In the genomic region with DNA sequence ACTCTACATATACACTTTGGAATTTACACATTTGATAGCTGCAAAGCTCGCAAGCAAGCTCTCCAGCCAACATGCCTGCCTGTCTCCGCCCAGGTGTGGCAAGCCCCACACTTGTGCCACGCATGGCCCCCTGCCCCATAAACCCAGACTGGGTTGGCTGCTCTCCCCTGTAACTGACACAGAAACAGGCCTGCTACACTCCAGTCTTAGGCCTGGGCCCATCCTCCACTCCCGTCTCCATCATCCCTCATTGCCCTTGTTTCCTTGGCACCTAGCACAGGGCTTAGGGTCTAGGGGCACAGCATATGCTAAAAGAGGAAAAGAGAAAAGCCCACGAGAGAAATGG, we compare ENCODE assay signal across 21 cellular contexts. TPM values are rescaled to one million over a fixed set of nuclear protein-coding genes. Genes with fewer than 3 reads are reported as not detected.
A peak's percentile ranks its signal among the peaks of the same experiment; 100 is the strongest.
DNase-seq lines count a peak whose midpoint lies in the region; ATAC-seq and TF ChIP-seq lines count a peak whose summit lies in the region.
"Had no signal": no experiment of that assay in that cellular context is flagged by ENCODE, and none has a peak within 500 bp of the region (broad histone marks: within the 10 kb centered on the region; RNA-seq: fewer than 3 reads in every experiment).

No MANE protein-coding gene starts in this region.

- intact Hi-C loops in activated CD4-positive, alpha-beta T cell treated with anti-CD3 and anti-CD28 coated beads for 36 hours (cut with DNase I, micrococcal nuclease): no loop called here
- intact Hi-C loops in dorsolateral prefrontal cortex (cut with DNase I): no loop called here

- peak overlapping the region; percentile 3 for H3K27ac Mint-ChIP-seq in activated CD4-positive, alpha-beta T cell treated with anti-CD3 and anti-CD28 coated beads for 36 hours
- H3K27ac Mint-ChIP-seq in activated CD4-positive, alpha-beta T cell treated with anti-CD3 and anti-CD28 coated beads, Interleukin-2, amount 10 ng/mL, durations not matched to agents 7 days and 5 days: no peak overlapping the region
- H3K27ac Mint-ChIP-seq: activated CD4-positive, alpha-beta memory T cell treated with anti-CD3 and anti-CD28 coated beads, Interleukin-2, amount 10 ng/mL, durations not matched to agents 7 days and 5 days; natural killer cell had no signal

- no peaks in the 10 kb centered on the region for H3K36me3 ChIP-seq in gastroesophageal sphincter
- no peaks in the 10 kb centered on the region for H3K36me3 ChIP-seq in muscle layer of duodenum (ENCODE audit: control insufficient read depth in 1 of 2, insufficient read depth in 2 of 2, low read length in 2 of 2)

- H3K4me3 ChIP-seq in gastroesophageal sphincter: no peak overlapping the region
- H3K4me3 ChIP-seq in muscle layer of duodenum (ENCODE audit: low read depth in 1 of 2, low read length in 2 of 2): no peak overlapping the region
- H3K4me3 ChIP-seq in dorsolateral prefrontal cortex: no peak overlapping the region
- H3K4me3 ChIP-seq: ascending aorta had no signal

- H3K27me3 ChIP-seq in gastroesophageal sphincter (no peaks in the 10 kb centered on the region), muscle layer of duodenum (ENCODE audit: low read depth, low read length) (no peaks in the 10 kb centered on the region), dorsolateral prefrontal cortex (no peaks in the 10 kb centered on the region)
- H3K27me3 ChIP-seq: ascending aorta had no signal

- H3K9me3 ChIP-seq in gastroesophageal sphincter: no peaks in the 10 kb centered on the region
- H3K9me3 ChIP-seq in muscle layer of duodenum (ENCODE audit: control insufficient read depth in 1 of 2, low read length in 2 of 2): no peaks in the 10 kb centered on the region
- H3K9me3 ChIP-seq: ascending aorta had no signal

- peak overlapping the region in 3 of 4 donors; percentile 5 to 32 (median 15) for H3K27ac ChIP-seq in gastroesophageal sphincter
- peak overlapping the region; percentile 4 for H3K27ac ChIP-seq in muscle layer of duodenum (ENCODE audit: low read length)
- H3K27ac ChIP-seq in substantia nigra (ENCODE audit: low read depth, low read length, poor library complexity, severe bottlenecking): peak overlapping the region; percentile 49
- H3K27ac ChIP-seq in dorsolateral prefrontal cortex: peak overlapping the region in 18 of 59 donors; percentile 3 to 72 (median 32)
- H3K27ac ChIP-seq: 22Rv1, ascending aorta had no signal

- peaks cover 2 to 90% (median 23%) of the 10 kb centered on the region in 3 donors for H3K4me1 ChIP-seq in gastroesophageal sphincter
- peaks cover 7 to 18% of the 10 kb centered on the region in 2 donors for H3K4me1 ChIP-seq in muscle layer of duodenum (ENCODE audit: control insufficient read depth in 1 of 2, insufficient read depth in 2 of 2, low read length in 2 of 2)

- H3K4me1 Mint-ChIP-seq in activated CD4-positive, alpha-beta T cell treated with anti-CD3 and anti-CD28 coated beads for 36 hours: peaks cover 37% of the 10 kb centered on the region
- peaks cover 5% of the 10 kb centered on the region for H3K4me1 Mint-ChIP-seq in activated CD4-positive, alpha-beta T cell treated with anti-CD3 and anti-CD28 coated beads, Interleukin-2, amount 10 ng/mL, durations not matched to agents 7 days and 5 days

- no peak for DNase-seq in activated CD4-positive, alpha-beta T cell treated with anti-CD3 and anti-CD28 coated beads for 36 hours
- no peak for DNase-seq in activated CD4-positive, alpha-beta T cell treated with anti-CD3 and anti-CD28 coated beads, Interleukin-2, amount 10 ng/mL, durations not matched to agents 7 days and 5 days
- DNase-seq in substantia nigra (lab: John Stamatoyannopoulos, UW) (no peak), NCI-H146 treated with DMSO at 0.1 percent for 48 hours (lab: John Stamatoyannopoulos, UW; ENCODE audit: unreplicated experiment) (no peak), dorsolateral prefrontal cortex (no peak)
- DNase-seq: activated CD4-positive, alpha-beta memory T cell treated with anti-CD3 and anti-CD28 coated beads, Interleukin-2, amount 10 ng/mL, durations not matched to agents 7 days and 5 days; activated CD4-positive, CD25-positive, alpha-beta regulatory T cell; activated naive CD4-positive, alpha-beta T cell; effector CD8-positive, alpha-beta T cell; natural killer cell; NCI-H187; NCI-H2227 treated with DMSO at 0.1 percent for 48 hours; posterior cingulate gyrus; stimulated activated CD4-positive, alpha-beta T cell treated with anti-CD3 and anti-CD28 coated beads, Interleukin-2, amount 100 ng/mL, for 24 hours; stimulated activated naive B cell treated with anti-CD40 and anti-IgM and Interleukin-4, amounts not matched to agents 10 μg/mL and 1 μg/mL and 100 μg/mL, for 72 hours had no signal

- H3K4me3 Mint-ChIP-seq in activated CD4-positive, alpha-beta T cell treated with anti-CD3 and anti-CD28 coated beads for 36 hours: no peak overlapping the region
- H3K4me3 Mint-ChIP-seq in activated CD4-positive, alpha-beta T cell treated with anti-CD3 and anti-CD28 coated beads, Interleukin-2, amount 10 ng/mL, durations not matched to agents 7 days and 5 days: no peak overlapping the region
- H3K4me3 Mint-ChIP-seq: activated CD4-positive, alpha-beta memory T cell treated with anti-CD3 and anti-CD28 coated beads, Interleukin-2, amount 10 ng/mL, durations not matched to agents 7 days and 5 days; natural killer cell; stimulated activated naive B cell treated with anti-CD40 and anti-IgM and Interleukin-4, amounts not matched to agents 10 μg/mL and 1 μg/mL and 100 μg/mL, for 72 hours had no signal

- no peak for TF ChIP-seq POLR2A in gastroesophageal sphincter (IDR thresholded peaks at IDR 0.05)

- ATAC-seq in activated CD4-positive, alpha-beta T cell treated with anti-CD3 and anti-CD28 coated beads for 36 hours: no peak
- ATAC-seq in gastroesophageal sphincter (no peak), GM18907 (IDR thresholded peaks at IDR 0.05; ENCODE audit: unreplicated experiment) (no peak)
- ATAC-seq: esophagus mucosa had no signal

- 60 to 89% methylated on average over 2 to 5 of the region's 5 CpGs for WGBS in gastroesophageal sphincter (ENCODE audit: low coverage in 1 of 2), 2 donors

- H3K27me3 Mint-ChIP-seq in activated CD4-positive, alpha-beta T cell treated with anti-CD3 and anti-CD28 coated beads for 36 hours: no peaks in the 10 kb centered on the region
- H3K27me3 Mint-ChIP-seq in activated CD4-positive, alpha-beta T cell treated with anti-CD3 and anti-CD28 coated beads, Interleukin-2, amount 10 ng/mL, durations not matched to agents 7 days and 5 days: no peaks in the 10 kb centered on the region
- H3K27me3 Mint-ChIP-seq: activated CD4-positive, alpha-beta memory T cell treated with anti-CD3 and anti-CD28 coated beads, Interleukin-2, amount 10 ng/mL, durations not matched to agents 7 days and 5 days; stimulated activated naive B cell treated with anti-CD40 and anti-IgM and Interleukin-4, amounts not matched to agents 10 μg/mL and 1 μg/mL and 100 μg/mL, for 72 hours had no signal

- TF ChIP-seq EP300 in gastroesophageal sphincter (IDR thresholded peaks at IDR 0.05): no peak

- POLR2A ChIA-PET in activated CD4-positive, alpha-beta T cell treated with anti-CD3 and anti-CD28 coated beads for 36 hours (lab: Charles Lee): no interaction called here
- POLR2A ChIA-PET in activated CD4-positive, alpha-beta T cell treated with anti-CD3 and anti-CD28 coated beads, Interleukin-2, amount 10 ng/mL, durations not matched to agents 7 days and 5 days (lab: Charles Lee): no interaction called here

- peaks cover 2% of the 10 kb centered on the region for H3K9me3 Mint-ChIP-seq in activated CD4-positive, alpha-beta T cell treated with anti-CD3 and anti-CD28 coated beads for 36 hours (ENCODE audit: low read depth)
- H3K9me3 Mint-ChIP-seq in activated CD4-positive, alpha-beta T cell treated with anti-CD3 and anti-CD28 coated beads, Interleukin-2, amount 10 ng/mL, durations not matched to agents 7 days and 5 days: peaks cover 3% of the 10 kb centered on the region
- H3K9me3 Mint-ChIP-seq: natural killer cell; stimulated activated naive B cell treated with anti-CD40 and anti-IgM and Interleukin-4, amounts not matched to agents 10 μg/mL and 1 μg/mL and 100 μg/mL, for 72 hours had no signal

- no peak for TF ChIP-seq CTCF in gastroesophageal sphincter (IDR thresholded peaks at IDR 0.05)
- no peak for TF ChIP-seq CTCF in dorsolateral prefrontal cortex (IDR thresholded peaks at IDR 0.05 in 54 of 56, conservative IDR thresholded peaks at IDR 0.05 in 2 of 56; ENCODE audit: low read depth in 1 of 56, partially characterized antibody in 56 of 56)

- CTCF ChIA-PET in activated CD4-positive, alpha-beta T cell treated with anti-CD3 and anti-CD28 coated beads for 36 hours (lab: Charles Lee): interaction anchor here (0.6 to 1.6 kb wide), 2 partner anchors 8 to 14 kb away, joined by 4 to 7 read pairs; no protein-coding TSS in a partner anchor
- CTCF ChIA-PET in activated CD4-positive, alpha-beta T cell treated with anti-CD3 and anti-CD28 coated beads, Interleukin-2, amount 10 ng/mL, durations not matched to agents 7 days and 5 days (lab: Charles Lee): interaction anchor here (0.6 to 0.7 kb wide), 2 partner anchors 26 to 53 kb away, joined by 3 read pairs; no protein-coding TSS in a partner anchor

- H3K36me3 Mint-ChIP-seq in activated CD4-positive, alpha-beta T cell treated with anti-CD3 and anti-CD28 coated beads for 36 hours (ENCODE audit: low read depth): peaks cover 9% of the 10 kb centered on the region
- peaks cover 14% of the 10 kb centered on the region for H3K36me3 Mint-ChIP-seq in activated CD4-positive, alpha-beta T cell treated with anti-CD3 and anti-CD28 coated beads, Interleukin-2, amount 10 ng/mL, durations not matched to agents 7 days and 5 days (ENCODE audit: low read depth)
- H3K36me3 Mint-ChIP-seq: natural killer cell had no signal

RNA-seq across cellular contexts. Expression of a gene that starts 41.4 kb away (rescaled TPM):
- 10 to 100 TPM; 27.9 to 28.1 TPM for total RNA-seq in activated CD4-positive, alpha-beta T cell treated with anti-CD3 and anti-CD28 coated beads for 36 hours
- total RNA-seq in activated CD4-positive, alpha-beta T cell treated with anti-CD3 and anti-CD28 coated beads, Interleukin-2, amount 10 ng/mL, durations not matched to agents 7 days and 5 days: 10 to 100 TPM; 32.3 to 35.8 TPM
- total RNA-seq in gastroesophageal sphincter: 100 to 1,000 TPM in 2 of 4 donors, 10 to 100 TPM in 2; 73.1 to 171 (median 107) TPM
- total RNA-seq in dorsolateral prefrontal cortex: 10 to 100 TPM; 32.7 to 64.6 (median 48.1) TPM
